Comparison of ENCODE assay signal across 19 cellular contexts in genomic region chr2:163723881-163724280, GRCh38. TPM values are rescaled to one million over a fixed set of nuclear protein-coding genes. Genes with fewer than 3 reads are reported as not detected.
"Had no signal": no experiment of that assay in that cellular context is flagged by ENCODE, and none has a peak within 500 bp of the region (broad histone marks: within the 10 kb centered on the region; RNA-seq: fewer than 3 reads in every experiment).

No MANE protein-coding gene starts in this region.

- H3K9ac ChIP-seq: SK-N-SH had no signal

- DNase-seq: Karpas-422, KG1, MM.1S, NCI-H1092 treated with DMSO at 0.1 percent for 48 hours, NCI-H1436, NCI-H187, NCI-H2029, NCI-H2081 treated with DMSO at 0.1 percent for 48 hours, NCI-H2171, NCI-H226, NCI-H446, NCI-H510A, NCI-H524 treated with DMSO at 0.1 percent for 48 hours, NCI-H69, NCI-H774, SHP77, SK-N-SH, SW 1271 had no signal

- H3K9me3 ChIP-seq: SK-N-SH had no signal

- H3K9me2 ChIP-seq: SK-N-SH had no signal

- H3K4me2 ChIP-seq: SK-N-SH had no signal

RNA-seq across cellular contexts. Expression of gene FIGN, which starts 11.9 kb away (rescaled TPM):
- total RNA-seq: HT-29 had no signal
